ENCODE assay signal across 8 cellular contexts in the genomic region with DNA sequence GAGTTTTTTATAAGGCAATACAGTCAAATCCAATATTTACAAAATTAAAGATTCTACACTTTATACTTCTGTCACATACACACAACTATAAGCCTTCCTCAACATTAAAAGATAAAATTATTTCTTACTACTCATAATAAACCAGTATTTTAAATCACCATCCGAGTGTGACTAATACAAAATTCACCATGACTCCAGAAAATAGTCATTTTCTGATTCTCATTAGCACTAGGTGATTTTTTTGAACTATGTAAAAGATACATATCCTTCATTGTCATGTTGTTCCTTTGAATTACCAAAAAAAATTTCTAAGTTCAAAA. TPM values are rescaled to one million over a fixed set of nuclear protein-coding genes. Genes with fewer than 3 reads are reported as not detected.
DNase-seq lines count a peak whose midpoint lies in the region; ATAC-seq and TF ChIP-seq lines count a peak whose summit lies in the region.

No MANE protein-coding gene starts in this region.

- H3K4me1 ChIP-seq in breast epithelium (no peaks in the 10 kb centered on the region), muscle layer of duodenum (ENCODE audit: control insufficient read depth in 1 of 2, insufficient read depth in 2 of 2, low read length in 2 of 2) (peaks cover 0 to 4% of the 10 kb centered on the region in 2 donors), sigmoid colon (peaks cover 0 to 10% (median 3%) of the 10 kb centered on the region in 4 donors)

- 21 to 68% methylated on average over 1 of the region's 1 CpG for WGBS in sigmoid colon, 2 donors

- ATAC-seq in HG03039 (IDR thresholded peaks at IDR 0.05; ENCODE audit: unreplicated experiment), result no peak

- TF ChIP-seq EP300 in sigmoid colon (IDR thresholded peaks at IDR 0.05), result no peak

- POLR2A ChIA-PET in BJ (lab: Charles Lee), result interaction anchor here (0.8 kb wide), 2 partner anchors 18 to 54 kb away, joined by 3 to 4 read pairs; no protein-coding TSS in a partner anchor
- POLR2A ChIA-PET in HEK293T (lab: Yijun Ruan, JAX), result interaction anchor here (0.7 to 1.7 kb wide), 10 partner anchors 9 to 172 kb away, joined by 3 to 6 read pairs (median 4); no protein-coding TSS in a partner anchor

- no peaks in the 10 kb centered on the region for H3K9me3 ChIP-seq in breast epithelium
- no peaks in the 10 kb centered on the region for H3K9me3 ChIP-seq in muscle layer of duodenum (ENCODE audit: control insufficient read depth in 1 of 2, low read length in 2 of 2)
- H3K9me3 ChIP-seq in sigmoid colon, result no peaks in the 10 kb centered on the region

- TF ChIP-seq CTCF in BJ (IDR thresholded peaks at IDR 0.05; ENCODE audit: insufficient read depth, low read depth, low read length), result no peak
- TF ChIP-seq CTCF in LNCaP clone FGC (IDR thresholded peaks at IDR 0.05; ENCODE audit: control insufficient read depth, extremely low read depth, insufficient read depth), result no peak
- no peak for TF ChIP-seq CTCF in breast epithelium (IDR thresholded peaks at IDR 0.05)
- no peak for TF ChIP-seq CTCF in sigmoid colon (IDR thresholded peaks at IDR 0.05)

- intact Hi-C loops in breast epithelium (cut with DNase I; ENCODE audit: low total_unique reads), result no loop called here
- intact Hi-C loops in sigmoid colon (cut with DNase I), result no loop called here

- no peak for DNase-seq in BJ (ENCODE audit: low read depth)
- DNase-seq in LNCaP clone FGC (ENCODE audit: low read depth), result no peak
- no peak for DNase-seq in breast epithelium (ENCODE audit: low spot score in 2 of 2)
- DNase-seq in HEK293T (ENCODE audit: extremely low spot score), result no peak
- no peak for DNase-seq in H7
- no peak for DNase-seq in sigmoid colon

- TF ChIP-seq POLR2A in breast epithelium (IDR thresholded peaks at IDR 0.05) (no peak), sigmoid colon (IDR thresholded peaks at IDR 0.05) (no peak)

- H3K4me3 ChIP-seq in BJ (ENCODE audit: low read depth, low read length) (peak overlapping the region; percentile 30), LNCaP clone FGC (ENCODE audit: low read depth, low read length) (peak overlapping the region; percentile 68), breast epithelium (peak overlapping the region; percentile 19 to 48 (median 40)), muscle layer of duodenum (ENCODE audit: low read depth in 1 of 2, low read length in 2 of 2) (peak overlapping the region in 1 of 2 donors; percentile 53), H7 (ENCODE audit: insufficient read depth, low read depth, low read length) (no peak overlapping the region; the same call in 1 of the 2 replicates), sigmoid colon (peak overlapping the region in 2 of 4 donors; percentile 21 to 26)

- H3K36me3 ChIP-seq in BJ (ENCODE audit: control insufficient read depth, insufficient read depth, low read length), result no peaks in the 10 kb centered on the region
- H3K36me3 ChIP-seq in breast epithelium, result no peaks in the 10 kb centered on the region
- H3K36me3 ChIP-seq in muscle layer of duodenum (ENCODE audit: control insufficient read depth in 1 of 2, insufficient read depth in 2 of 2, low read length in 2 of 2), result no peaks in the 10 kb centered on the region
- H3K36me3 ChIP-seq in H7 (replicated peaks; ENCODE audit: control insufficient read depth, insufficient read depth, low read length), result no peaks in the 10 kb centered on the region
- no peaks in the 10 kb centered on the region for H3K36me3 ChIP-seq in sigmoid colon

- H3K27ac ChIP-seq in breast epithelium, result peak overlapping the region in 1 of 2 donors; percentile 63
- H3K27ac ChIP-seq in muscle layer of duodenum (ENCODE audit: low read length), result peak overlapping the region; percentile 58
- no peak overlapping the region for H3K27ac ChIP-seq in sigmoid colon

- CTCF ChIA-PET in BJ (lab: Yijun Ruan, JAX) (interaction anchor here (0.6 to 1.0 kb wide), 3 partner anchors 11 to 282 kb away, joined by 3 read pairs; no protein-coding TSS in a partner anchor), HEK293T (lab: Yijun Ruan, JAX) (no interaction called here)

- H3K27me3 ChIP-seq in BJ (ENCODE audit: control insufficient read depth, insufficient read depth, low read length) (no peaks in the 10 kb centered on the region), breast epithelium (no peaks in the 10 kb centered on the region), muscle layer of duodenum (ENCODE audit: low read depth, low read length) (no peaks in the 10 kb centered on the region), H7 (ENCODE audit: control insufficient read depth, insufficient read depth, low read length) (no peaks in the 10 kb centered on the region), sigmoid colon (no peaks in the 10 kb centered on the region)

TF ChIP-seq in HEK293T, 16 proteins besides CTCF, POLR2A, EP300 and RAD21:
- TF ChIP-seq ARNT (IDR thresholded peaks at IDR 0.05) (no peak), HDGF (IDR thresholded peaks at IDR 0.05; ENCODE audit: borderline replicate concordance) (no peak), FOXA1 (IDR thresholded peaks at IDR 0.05) (no peak), BHLHE40 (IDR thresholded peaks at IDR 0.05; ENCODE audit: borderline replicate concordance) (no peak), SUZ12 (IDR thresholded peaks at IDR 0.05) (no peak), FOXK2 (IDR thresholded peaks at IDR 0.05) (no peak), NFRKB (IDR thresholded peaks at IDR 0.05) (no peak), CTBP1 (IDR thresholded peaks at IDR 0.05; ENCODE audit: borderline replicate concordance) (no peak), ELF4 (IDR thresholded peaks at IDR 0.05) (no peak), TARDBP (IDR thresholded peaks at IDR 0.05) (no peak), FOXM1 (IDR thresholded peaks at IDR 0.05; ENCODE audit: borderline replicate concordance) (no peak), SP1 (IDR thresholded peaks at IDR 0.05) (no peak)
- TF ChIP-seq, protein P1, sequence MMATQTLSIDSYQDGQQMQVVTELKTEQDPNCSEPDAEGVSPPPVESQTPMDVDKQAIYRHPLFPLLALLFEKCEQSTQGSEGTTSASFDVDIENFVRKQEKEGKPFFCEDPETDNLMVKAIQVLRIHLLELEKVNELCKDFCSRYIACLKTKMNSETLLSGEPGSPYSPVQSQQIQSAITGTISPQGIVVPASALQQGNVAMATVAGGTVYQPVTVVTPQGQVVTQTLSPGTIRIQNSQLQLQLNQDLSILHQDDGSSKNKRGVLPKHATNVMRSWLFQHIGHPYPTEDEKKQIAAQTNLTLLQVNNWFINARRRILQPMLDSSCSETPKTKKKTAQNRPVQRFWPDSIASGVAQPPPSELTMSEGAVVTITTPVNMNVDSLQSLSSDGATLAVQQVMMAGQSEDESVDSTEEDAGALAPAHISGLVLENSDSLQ (IDR thresholded peaks at IDR 0.05), result no peak

RNA-seq across cellular contexts. Expression of a gene that starts 0.6 kb away (rescaled TPM):
- 27.5 and 52.4 TPM in 2 replicates for polyA plus RNA-seq in BJ (2011; rRNA removed)
- polyA minus RNA-seq in BJ (2011; rRNA and poly(A)+ RNA removed), result 64.9 and 67.6 TPM in 2 replicates
- 1 to 10 TPM in 2 of 3 donors, under 1 TPM in 1; 0.16 to 1.9 (median 1.3) TPM for total RNA-seq in breast epithelium
- total RNA-seq in H7 (2014; rRNA removed; shearing (Covaris generic)), result 7.1 and 10.2 TPM in 2 replicates
- total RNA-seq in sigmoid colon, result under 1 TPM; under 0.01 to 0.27 (median 0.08) TPM
- polyA plus RNA-seq in sigmoid colon, result 1 to 10 TPM in 1 of 3 donors, under 1 TPM in 2; 0.46 to 2.8 (median 0.60) TPM
